Comparison of ENCODE assay signal across 1 cellular context in the genomic region with DNA sequence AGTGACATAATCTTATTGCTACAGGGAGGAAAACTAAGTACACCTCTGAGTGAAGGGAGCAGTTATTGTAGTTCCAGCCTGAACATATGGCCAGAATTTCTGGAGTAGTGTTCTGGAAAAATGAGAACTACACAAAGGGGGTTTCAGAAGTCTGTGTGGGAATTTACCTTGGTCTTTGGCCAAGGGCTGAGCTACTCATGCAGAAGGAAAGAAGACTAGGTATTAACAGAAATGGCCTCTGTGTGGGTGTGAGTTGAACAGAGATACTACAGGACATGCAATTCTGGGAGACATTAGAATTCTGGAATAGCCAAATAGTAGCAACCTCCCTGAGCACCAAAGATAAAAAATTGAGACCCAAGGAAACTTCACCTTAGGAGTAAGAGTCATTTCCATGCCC.
TF ChIP-seq lines count a peak whose summit lies in the region.

No MANE protein-coding gene starts in this region.

TF ChIP-seq in IMR-90, 13 proteins besides CTCF, POLR2A, EP300 and RAD21 (continued from another document):
- no peak for TF ChIP-seq NFE2L2 (IDR thresholded peaks at IDR 0.05; ENCODE audit: low read depth, low read length)
- no peak for TF ChIP-seq SMC3 (IDR thresholded peaks at IDR 0.05; ENCODE audit: low read depth, low read length)
- no peak for TF ChIP-seq CEBPB (IDR thresholded peaks at IDR 0.05; ENCODE audit: low read depth, low read length)
